Comparison of ENCODE assay signal across 1 cellular context in the genomic region with DNA sequence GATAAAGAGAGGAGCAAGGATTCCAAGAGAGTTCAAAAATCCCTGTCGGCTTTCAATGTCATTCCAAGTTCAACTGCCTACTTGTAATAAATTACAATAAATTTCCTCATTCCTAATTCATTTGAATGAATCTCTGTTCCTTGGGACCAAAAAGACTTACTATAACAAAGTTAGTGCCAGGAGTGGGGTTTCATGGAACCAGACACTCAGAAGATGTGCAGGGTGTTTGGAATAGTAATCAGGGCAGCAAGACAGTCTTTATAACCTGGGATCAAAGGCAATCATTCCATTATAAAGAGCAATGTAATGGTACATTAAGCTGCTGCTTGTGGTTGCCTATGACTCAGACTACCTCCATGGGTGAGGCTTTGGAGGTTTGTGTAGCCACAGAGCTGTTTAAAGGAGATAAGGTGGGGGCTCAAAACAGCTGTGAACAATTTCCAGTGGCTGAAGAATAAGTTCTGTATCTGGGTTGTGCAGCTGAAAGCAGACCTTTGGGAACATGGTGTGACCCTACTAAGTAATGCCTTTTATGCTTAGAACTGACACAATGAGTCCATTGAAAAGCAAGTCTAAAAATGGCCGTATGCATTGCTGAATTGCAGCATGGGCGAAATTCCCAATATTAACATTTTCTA.
TF ChIP-seq lines count a peak whose summit lies in the region.

No MANE protein-coding gene starts in this region.

TF ChIP-seq in K562, 482 proteins besides CTCF, POLR2A, EP300 and RAD21 (continued from another document and continues in another):
- TF ChIP-seq, protein P1, sequence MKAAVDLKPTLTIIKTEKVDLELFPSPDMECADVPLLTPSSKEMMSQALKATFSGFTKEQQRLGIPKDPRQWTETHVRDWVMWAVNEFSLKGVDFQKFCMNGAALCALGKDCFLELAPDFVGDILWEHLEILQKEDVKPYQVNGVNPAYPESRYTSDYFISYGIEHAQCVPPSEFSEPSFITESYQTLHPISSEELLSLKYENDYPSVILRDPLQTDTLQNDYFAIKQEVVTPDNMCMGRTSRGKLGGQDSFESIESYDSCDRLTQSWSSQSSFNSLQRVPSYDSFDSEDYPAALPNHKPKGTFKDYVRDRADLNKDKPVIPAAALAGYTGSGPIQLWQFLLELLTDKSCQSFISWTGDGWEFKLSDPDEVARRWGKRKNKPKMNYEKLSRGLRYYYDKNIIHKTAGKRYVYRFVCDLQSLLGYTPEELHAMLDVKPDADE (conservative IDR thresholded peaks at IDR 0.05; ENCODE audit: control insufficient read depth, low read depth, low read length), result 0 out of 2 replicates have a peak, but pooled peaks have one; percentile 29
- peak; percentile 76; the same call in 1 of the 2 replicates for TF ChIP-seq ZNF584 (CRISPR knock-in tag; IDR thresholded peaks at IDR 0.05; ENCODE audit: low read depth)
- no peak for TF ChIP-seq PYGO2 (tag; IDR thresholded peaks at IDR 0.05)
- TF ChIP-seq XRCC3 (IDR thresholded peaks at IDR 0.05), result no peak
- TF ChIP-seq, protein P2, sequence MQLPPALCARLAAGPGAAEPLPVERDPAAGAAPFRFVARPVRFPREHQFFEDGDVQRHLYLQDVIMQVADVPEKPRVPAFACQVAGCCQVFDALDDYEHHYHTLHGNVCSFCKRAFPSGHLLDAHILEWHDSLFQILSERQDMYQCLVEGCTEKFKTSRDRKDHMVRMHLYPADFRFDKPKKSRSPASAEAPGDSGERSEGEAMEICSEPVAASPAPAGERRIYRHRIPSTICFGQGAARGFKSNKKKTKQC (CRISPR knock-in tag; IDR thresholded peaks at IDR 0.05), result no peak
- peak; percentile 55 for TF ChIP-seq TAF9B (IDR thresholded peaks at IDR 0.05; ENCODE audit: partially characterized antibody)
- TF ChIP-seq GTF2E2 (tag; IDR thresholded peaks at IDR 0.05), result no peak
- TF ChIP-seq PURB (CRISPR knock-in tag; IDR thresholded peaks at IDR 0.05; ENCODE audit: low read depth), result no peak
- no peak for TF ChIP-seq ARID2 (IDR thresholded peaks at IDR 0.05)
- TF ChIP-seq, protein P3, sequence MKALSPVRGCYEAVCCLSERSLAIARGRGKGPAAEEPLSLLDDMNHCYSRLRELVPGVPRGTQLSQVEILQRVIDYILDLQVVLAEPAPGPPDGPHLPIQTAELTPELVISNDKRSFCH (CRISPR knock-in tag; IDR thresholded peaks at IDR 0.05), result no peak
- TF ChIP-seq, protein P3 (tag; IDR thresholded peaks at IDR 0.05), result 0 out of 2 replicates have a peak, but pooled peaks have one; percentile 49
- no peak for TF ChIP-seq ATF1 (CRISPR knock-in tag; IDR thresholded peaks at IDR 0.05)
- TF ChIP-seq ATF1 (tag; IDR thresholded peaks at IDR 0.05), result peak; percentile 26; the same call in 1 of the 2 replicates
- no peak for TF ChIP-seq ZBTB17 (CRISPR knock-in tag; IDR thresholded peaks at IDR 0.05)
- TF ChIP-seq ZNF778 (CRISPR knock-in tag; IDR thresholded peaks at IDR 0.05), result no peak
- TF ChIP-seq, protein P4, sequence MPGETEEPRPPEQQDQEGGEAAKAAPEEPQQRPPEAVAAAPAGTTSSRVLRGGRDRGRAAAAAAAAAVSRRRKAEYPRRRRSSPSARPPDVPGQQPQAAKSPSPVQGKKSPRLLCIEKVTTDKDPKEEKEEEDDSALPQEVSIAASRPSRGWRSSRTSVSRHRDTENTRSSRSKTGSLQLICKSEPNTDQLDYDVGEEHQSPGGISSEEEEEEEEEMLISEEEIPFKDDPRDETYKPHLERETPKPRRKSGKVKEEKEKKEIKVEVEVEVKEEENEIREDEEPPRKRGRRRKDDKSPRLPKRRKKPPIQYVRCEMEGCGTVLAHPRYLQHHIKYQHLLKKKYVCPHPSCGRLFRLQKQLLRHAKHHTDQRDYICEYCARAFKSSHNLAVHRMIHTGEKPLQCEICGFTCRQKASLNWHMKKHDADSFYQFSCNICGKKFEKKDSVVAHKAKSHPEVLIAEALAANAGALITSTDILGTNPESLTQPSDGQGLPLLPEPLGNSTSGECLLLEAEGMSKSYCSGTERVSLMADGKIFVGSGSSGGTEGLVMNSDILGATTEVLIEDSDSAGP (CRISPR knock-in tag; IDR thresholded peaks at IDR 0.05), result no peak
- TF ChIP-seq TAF15 (IDR thresholded peaks at IDR 0.05; ENCODE audit: low read depth, low read length), result no peak
- no peak for TF ChIP-seq GTF2F1 (IDR thresholded peaks at IDR 0.05; ENCODE audit: low read depth, low read length)
- TF ChIP-seq, protein P5, sequence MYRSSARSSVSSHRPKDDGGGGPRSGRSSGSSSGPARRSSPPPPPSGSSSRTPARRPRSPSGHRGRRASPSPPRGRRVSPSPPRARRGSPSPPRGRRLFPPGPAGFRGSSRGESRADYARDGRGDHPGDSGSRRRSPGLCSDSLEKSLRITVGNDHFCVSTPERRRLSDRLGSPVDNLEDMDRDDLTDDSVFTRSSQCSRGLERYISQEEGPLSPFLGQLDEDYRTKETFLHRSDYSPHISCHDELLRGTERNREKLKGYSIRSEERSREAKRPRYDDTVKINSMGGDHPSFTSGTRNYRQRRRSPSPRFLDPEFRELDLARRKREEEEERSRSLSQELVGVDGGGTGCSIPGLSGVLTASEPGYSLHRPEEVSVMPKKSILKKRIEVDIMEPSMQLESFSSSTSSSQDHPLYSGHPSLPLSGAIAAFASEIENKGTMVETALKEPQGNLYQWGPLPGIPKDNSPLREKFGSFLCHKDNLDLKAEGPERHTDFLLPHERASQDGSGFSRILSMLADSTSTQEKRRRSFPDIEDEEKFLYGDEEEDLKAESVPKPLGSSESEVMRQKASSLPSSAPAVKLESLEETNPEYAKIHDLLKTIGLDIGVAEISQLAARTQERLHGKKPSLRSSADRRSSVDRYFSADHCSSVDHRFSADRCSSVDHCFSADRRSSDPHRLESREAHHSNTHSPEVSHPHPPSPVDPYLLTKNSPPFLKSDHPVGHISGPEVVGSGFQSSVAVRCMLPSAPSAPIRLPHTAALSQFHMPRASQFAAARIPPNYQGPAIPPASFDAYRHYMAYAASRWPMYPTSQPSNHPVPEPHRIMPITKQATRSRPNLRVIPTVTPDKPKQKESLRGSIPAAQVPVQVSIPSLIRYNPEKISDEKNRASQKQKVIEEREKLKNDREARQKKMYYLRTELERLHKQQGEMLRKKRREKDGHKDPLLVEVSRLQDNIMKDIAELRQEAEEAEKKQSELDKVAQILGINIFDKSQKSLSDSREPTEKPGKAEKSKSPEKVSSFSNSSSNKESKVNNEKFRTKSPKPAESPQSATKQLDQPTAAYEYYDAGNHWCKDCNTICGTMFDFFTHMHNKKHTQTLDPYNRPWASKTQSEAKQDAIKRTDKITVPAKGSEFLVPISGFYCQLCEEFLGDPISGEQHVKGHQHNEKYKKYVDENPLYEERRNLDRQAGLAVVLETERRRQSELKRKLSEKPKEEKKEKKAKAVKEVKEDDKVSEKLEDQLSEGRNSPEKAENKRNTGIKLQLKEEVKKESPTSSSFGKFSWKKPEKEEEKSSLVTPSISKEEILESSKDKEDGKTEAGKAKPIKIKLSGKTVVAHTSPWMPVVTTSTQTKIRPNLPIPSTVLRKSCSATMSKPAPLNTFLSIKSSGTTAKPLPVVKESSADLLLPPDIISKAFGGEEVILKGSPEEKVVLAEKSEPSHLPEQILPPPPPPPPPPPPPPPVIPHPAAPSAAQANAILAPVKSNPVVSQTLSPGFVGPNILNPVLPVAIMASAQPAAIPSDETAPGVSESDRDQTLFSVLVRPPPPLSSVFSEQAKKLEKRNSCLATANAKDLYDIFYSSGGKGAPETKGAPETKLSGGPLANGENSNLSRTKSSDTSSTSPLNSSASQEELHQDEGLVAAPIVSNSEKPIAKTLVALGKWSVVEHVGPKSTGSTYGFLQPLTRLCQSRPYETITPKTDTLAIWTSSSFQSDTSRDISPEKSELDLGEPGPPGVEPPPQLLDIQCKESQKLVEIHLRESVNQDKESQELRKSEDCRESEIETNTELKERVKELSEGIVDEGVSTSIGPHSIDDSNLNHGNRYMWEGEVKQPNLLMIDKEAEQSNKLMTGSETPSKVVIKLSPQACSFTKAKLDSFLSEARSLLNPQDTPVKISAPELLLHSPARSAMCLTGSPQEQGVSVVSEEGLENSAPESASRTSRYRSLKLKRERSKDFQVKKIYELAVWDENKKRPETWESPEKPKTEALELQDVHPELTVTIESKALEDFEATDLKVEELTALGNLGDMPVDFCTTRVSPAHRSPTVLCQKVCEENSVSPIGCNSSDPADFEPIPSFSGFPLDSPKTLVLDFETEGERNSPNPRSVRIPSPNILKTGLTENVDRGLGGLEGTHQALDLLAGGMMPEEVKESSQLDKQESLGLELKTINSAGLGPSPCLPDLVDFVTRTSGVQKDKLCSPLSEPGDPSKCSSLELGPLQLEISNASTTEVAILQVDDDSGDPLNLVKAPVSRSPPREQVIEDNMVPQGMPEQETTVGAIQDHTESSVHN (IDR thresholded peaks at IDR 0.05; ENCODE audit: borderline replicate concordance in 1 of 2, low read depth in 1 of 2), result no peak
- TF ChIP-seq KDM5B (IDR thresholded peaks at IDR 0.05; ENCODE audit: insufficient replicate concordance, low read depth, low read length), result no peak
- no peak for TF ChIP-seq ZNF165 (CRISPR knock-in tag; IDR thresholded peaks at IDR 0.05; ENCODE audit: borderline replicate concordance)
- no peak for TF ChIP-seq ZFP1 (CRISPR knock-in tag; IDR thresholded peaks at IDR 0.05)
- TF ChIP-seq, protein P6, sequence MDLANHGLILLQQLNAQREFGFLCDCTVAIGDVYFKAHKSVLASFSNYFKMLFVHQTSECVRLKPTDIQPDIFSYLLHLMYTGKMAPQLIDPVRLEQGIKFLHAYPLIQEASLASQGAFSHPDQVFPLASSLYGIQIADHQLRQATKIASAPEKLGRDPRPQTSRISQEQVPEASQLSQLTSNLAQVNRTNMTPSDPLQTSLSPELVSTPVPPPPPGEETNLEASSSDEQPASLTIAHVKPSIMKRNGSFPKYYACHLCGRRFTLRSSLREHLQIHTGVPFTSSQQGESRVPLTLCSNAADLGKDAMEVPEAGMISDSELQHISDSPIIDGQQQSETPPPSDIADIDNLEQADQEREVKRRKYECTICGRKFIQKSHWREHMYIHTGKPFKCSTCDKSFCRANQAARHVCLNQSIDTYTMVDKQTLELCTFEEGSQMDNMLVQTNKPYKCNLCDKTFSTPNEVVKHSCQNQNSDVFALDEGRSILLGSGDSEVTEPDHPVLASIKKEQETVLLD (IDR thresholded peaks at IDR 0.05), result no peak
- TF ChIP-seq TCF7 (IDR thresholded peaks at IDR 0.05; ENCODE audit: borderline replicate concordance), result no peak
- TF ChIP-seq EWSR1 (IDR thresholded peaks at IDR 0.05; ENCODE audit: borderline replicate concordance, low read depth, partially characterized antibody), result no peak
- TF ChIP-seq, protein P7, sequence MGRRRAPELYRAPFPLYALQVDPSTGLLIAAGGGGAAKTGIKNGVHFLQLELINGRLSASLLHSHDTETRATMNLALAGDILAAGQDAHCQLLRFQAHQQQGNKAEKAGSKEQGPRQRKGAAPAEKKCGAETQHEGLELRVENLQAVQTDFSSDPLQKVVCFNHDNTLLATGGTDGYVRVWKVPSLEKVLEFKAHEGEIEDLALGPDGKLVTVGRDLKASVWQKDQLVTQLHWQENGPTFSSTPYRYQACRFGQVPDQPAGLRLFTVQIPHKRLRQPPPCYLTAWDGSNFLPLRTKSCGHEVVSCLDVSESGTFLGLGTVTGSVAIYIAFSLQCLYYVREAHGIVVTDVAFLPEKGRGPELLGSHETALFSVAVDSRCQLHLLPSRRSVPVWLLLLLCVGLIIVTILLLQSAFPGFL (CRISPR knock-in tag; IDR thresholded peaks at IDR 0.05), result no peak
- TF ChIP-seq ZNF134 (CRISPR knock-in tag; conservative IDR thresholded peaks at IDR 0.05), result no peak
- TF ChIP-seq PHF8 (IDR thresholded peaks at IDR 0.05; ENCODE audit: borderline replicate concordance, low read length), result no peak
- TF ChIP-seq, protein P8, sequence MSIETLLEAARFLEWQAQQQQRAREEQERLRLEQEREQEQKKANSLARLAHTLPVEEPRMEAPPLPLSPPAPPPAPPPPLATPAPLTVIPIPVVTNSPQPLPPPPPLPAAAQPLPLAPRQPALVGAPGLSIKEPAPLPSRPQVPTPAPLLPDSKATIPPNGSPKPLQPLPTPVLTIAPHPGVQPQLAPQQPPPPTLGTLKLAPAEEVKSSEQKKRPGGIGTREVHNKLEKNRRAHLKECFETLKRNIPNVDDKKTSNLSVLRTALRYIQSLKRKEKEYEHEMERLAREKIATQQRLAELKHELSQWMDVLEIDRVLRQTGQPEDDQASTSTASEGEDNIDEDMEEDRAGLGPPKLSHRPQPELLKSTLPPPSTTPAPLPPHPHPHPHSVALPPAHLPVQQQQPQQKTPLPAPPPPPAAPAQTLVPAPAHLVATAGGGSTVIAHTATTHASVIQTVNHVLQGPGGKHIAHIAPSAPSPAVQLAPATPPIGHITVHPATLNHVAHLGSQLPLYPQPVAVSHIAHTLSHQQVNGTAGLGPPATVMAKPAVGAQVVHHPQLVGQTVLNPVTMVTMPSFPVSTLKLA (conservative IDR thresholded peaks at IDR 0.05), result 0 out of 4 replicates have a peak, but pooled peaks of 1 of the 2 experiments have one; percentile 29
- peak; percentile 39; the same call in 1 of the 2 replicates for TF ChIP-seq NFE2 (IDR thresholded peaks at IDR 0.05; ENCODE audit: low read depth)
- TF ChIP-seq NRF1 (conservative IDR thresholded peaks at IDR 0.05 in 1 of 2, IDR thresholded peaks at IDR 0.05 in 1 of 2), result no peak
- no peak for TF ChIP-seq ZNF586 (CRISPR knock-in tag; conservative IDR thresholded peaks at IDR 0.05)
- no peak for TF ChIP-seq SLC30A9 (CRISPR knock-in tag; IDR thresholded peaks at IDR 0.05)
- no peak for TF ChIP-seq PHF20 (IDR thresholded peaks at IDR 0.05; ENCODE audit: partially characterized antibody)
- no peak for TF ChIP-seq SMC3 (conservative IDR thresholded peaks at IDR 0.05; ENCODE audit: insufficient read depth, low read depth, low read length)
- TF ChIP-seq BHLHE40 (IDR thresholded peaks at IDR 0.05; ENCODE audit: low read length), result no peak
- no peak for TF ChIP-seq NCOA2 (IDR thresholded peaks at IDR 0.05; ENCODE audit: partially characterized antibody in 2 of 2)
- TF ChIP-seq MCM7 (IDR thresholded peaks at IDR 0.05), result no peak
- TF ChIP-seq ZNF445 (CRISPR knock-in tag; IDR thresholded peaks at IDR 0.05; ENCODE audit: low read depth), result no peak
- TF ChIP-seq SMARCA4 (IDR thresholded peaks at IDR 0.05), result peak; percentile 96
- no peak for TF ChIP-seq ZZZ3 (IDR thresholded peaks at IDR 0.05)
- no peak for TF ChIP-seq ZNF316 (IDR thresholded peaks at IDR 0.05)
- TF ChIP-seq STAT5B (CRISPR knock-in tag; IDR thresholded peaks at IDR 0.05), result no peak
- TF ChIP-seq, protein P9, sequence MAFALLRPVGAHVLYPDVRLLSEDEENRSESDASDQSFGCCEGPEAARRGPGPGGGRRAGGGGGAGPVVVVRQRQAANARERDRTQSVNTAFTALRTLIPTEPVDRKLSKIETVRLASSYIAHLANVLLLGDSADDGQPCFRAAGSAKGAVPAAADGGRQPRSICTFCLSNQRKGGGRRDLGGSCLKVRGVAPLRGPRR (CRISPR knock-in tag; IDR thresholded peaks at IDR 0.05), result no peak
- TF ChIP-seq, protein P10, sequence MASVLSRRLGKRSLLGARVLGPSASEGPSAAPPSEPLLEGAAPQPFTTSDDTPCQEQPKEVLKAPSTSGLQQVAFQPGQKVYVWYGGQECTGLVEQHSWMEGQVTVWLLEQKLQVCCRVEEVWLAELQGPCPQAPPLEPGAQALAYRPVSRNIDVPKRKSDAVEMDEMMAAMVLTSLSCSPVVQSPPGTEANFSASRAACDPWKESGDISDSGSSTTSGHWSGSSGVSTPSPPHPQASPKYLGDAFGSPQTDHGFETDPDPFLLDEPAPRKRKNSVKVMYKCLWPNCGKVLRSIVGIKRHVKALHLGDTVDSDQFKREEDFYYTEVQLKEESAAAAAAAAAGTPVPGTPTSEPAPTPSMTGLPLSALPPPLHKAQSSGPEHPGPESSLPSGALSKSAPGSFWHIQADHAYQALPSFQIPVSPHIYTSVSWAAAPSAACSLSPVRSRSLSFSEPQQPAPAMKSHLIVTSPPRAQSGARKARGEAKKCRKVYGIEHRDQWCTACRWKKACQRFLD (CRISPR knock-in tag; IDR thresholded peaks at IDR 0.05), result peak; percentile 68; the same call in 1 of the 2 replicates
- peak; percentile 93 to 95 for TF ChIP-seq TRIM24 (IDR thresholded peaks at IDR 0.05)
- no peak for TF ChIP-seq CBX3 (IDR thresholded peaks at IDR 0.05; ENCODE audit: borderline replicate concordance in 1 of 2, low read length in 2 of 2)
